8 cellular contexts compared by ENCODE assay signal in the genomic region with DNA sequence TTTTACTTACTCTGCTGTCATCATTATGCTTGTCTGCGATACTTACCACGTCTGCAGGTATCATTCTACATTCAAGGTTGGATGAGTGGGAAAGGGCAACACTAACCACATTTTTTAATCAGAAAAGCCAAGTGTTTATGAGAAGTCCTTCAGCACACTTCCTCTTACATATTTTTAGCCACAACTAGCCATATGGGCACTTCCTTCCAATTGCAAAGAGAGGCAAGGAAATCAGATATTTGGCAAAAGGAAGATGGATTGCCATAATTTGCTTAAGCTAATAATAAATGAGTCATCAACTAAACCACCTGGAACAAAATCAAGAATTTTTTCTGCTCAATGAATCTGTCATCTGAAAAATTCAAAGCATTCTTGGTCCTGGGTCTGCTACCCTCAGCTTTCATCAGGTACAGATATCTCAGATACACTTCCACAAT. TPM values are rescaled to one million over a fixed set of nuclear protein-coding genes. Genes with fewer than 3 reads are reported as not detected.
A peak's percentile ranks its signal among the peaks of the same experiment; 100 is the strongest.
DNase-seq lines count a peak whose midpoint lies in the region; ATAC-seq and TF ChIP-seq lines count a peak whose summit lies in the region.
"Had no signal": no experiment of that assay in that cellular context is flagged by ENCODE, and none has a peak within 500 bp of the region (broad histone marks: within the 10 kb centered on the region; RNA-seq: fewer than 3 reads in every experiment).

No MANE protein-coding gene starts in this region.

- H3K4ac ChIP-seq in H9 (ENCODE audit: low read depth, low read length): no peak overlapping the region

- ATAC-seq in GM21723 (IDR thresholded peaks at IDR 0.05; ENCODE audit: unreplicated experiment) (peak; percentile 41), GM21576 (IDR thresholded peaks at IDR 0.05; ENCODE audit: unreplicated experiment) (no peak), GM19397 (IDR thresholded peaks at IDR 0.05; ENCODE audit: unreplicated experiment) (no peak)

- no peak overlapping the region for H3K9ac ChIP-seq in H9 (ENCODE audit: extremely low read depth, insufficient read length, low read length)

- H3K14ac ChIP-seq in H9 (ENCODE audit: insufficient read depth, low read length): no peak overlapping the region

- WGBS in H9 (ENCODE audit: extremely low coverage, insufficient read length, low lambda C conversion rate): no CpG with 5 or more reads among the region's 2 CpGs

- no peak overlapping the region for H3K4me2 ChIP-seq in H9 (ENCODE audit: insufficient read depth, insufficient read length, low read length)

- no peaks in the 10 kb centered on the region for H3K23me2 ChIP-seq in H9 (ENCODE audit: insufficient read length, low read depth, low read length, poor library complexity, severe bottlenecking)

- no peak overlapping the region for H3K23ac ChIP-seq in H9 (ENCODE audit: insufficient read length, low read depth, low read length)

- H3K36me3 ChIP-seq in brain microvascular endothelial cell (replicated peaks): no peaks in the 10 kb centered on the region

- no peak overlapping the region for H3K56ac ChIP-seq in H9 (ENCODE audit: insufficient read length, low read depth, low read length)

- H3K9me3 ChIP-seq in H9 (ENCODE audit: control insufficient read depth, low read depth, low read length): no peaks in the 10 kb centered on the region

- DNase-seq in NCI-H2029 treated with DMSO at 0.1 percent for 48 hours (lab: John Stamatoyannopoulos, UW) (peak; percentile 62), brain microvascular endothelial cell (peak; percentile 17), retinal pigment epithelial cell (ENCODE audit: low read depth) (peak; percentile 86), H9 (no peak)

- no peaks in the 10 kb centered on the region; the same call in 1 of the 2 replicates for H3K27me3 Mint-ChIP-seq in H9 (ENCODE audit: low read depth)

- no peak overlapping the region for H4K91ac ChIP-seq in H9 (ENCODE audit: insufficient read length, low read depth, low read length)

- TF ChIP-seq CTCF in brain microvascular endothelial cell (IDR thresholded peaks at IDR 0.05; ENCODE audit: low read depth, low read length, missing control alignments) (no peak), retinal pigment epithelial cell (conservative IDR thresholded peaks at IDR 0.05; ENCODE audit: low read depth, low read length) (no peak), H9 (conservative IDR thresholded peaks at IDR 0.05) (no peak)

- no peaks in the 10 kb centered on the region for H3K27me3 ChIP-seq in brain microvascular endothelial cell (replicated peaks)
- no peaks in the 10 kb centered on the region for H3K27me3 ChIP-seq in H9 (ENCODE audit: insufficient read depth, low read length)

- in situ Hi-C loops in brain microvascular endothelial cell (cut with HindIII; ENCODE audit: low pct_ligation_motif_present, low sequenced_read_pairs): no loop called here

- H3K4me3 ChIP-seq in brain microvascular endothelial cell (ENCODE audit: low read depth, low read length) (no peak overlapping the region), retinal pigment epithelial cell (ENCODE audit: low read length) (no peak overlapping the region)

- H3K4me1 Mint-ChIP-seq in H9: peaks cover 0 to 5% of the 10 kb centered on the region in 2 experiments; a peak in 1 of 4 replicates

- H3K79me2 ChIP-seq in H9 (ENCODE audit: insufficient read depth, low read length): no peaks in the 10 kb centered on the region

- H2BK5ac ChIP-seq in H9 (ENCODE audit: insufficient read length, low read length): no peak overlapping the region

- H3K36me3 Mint-ChIP-seq in H9 (ENCODE audit: insufficient read depth in 1 of 3, low read depth in 3 of 3): no peaks in the 10 kb centered on the region

- H3K27ac ChIP-seq in brain microvascular endothelial cell (no peak overlapping the region), H9 (ENCODE audit: insufficient read length, low read depth, low read length) (no peak overlapping the region)

- H2BK15ac ChIP-seq in H9 (ENCODE audit: low read depth, low read length): no peak overlapping the region

- no peak overlapping the region for H2BK120ac ChIP-seq in H9 (ENCODE audit: low read depth, low read length, poor library complexity, severe bottlenecking)

- no peak overlapping the region for H2BK12ac ChIP-seq in H9 (ENCODE audit: insufficient read length, low read depth, low read length)

- no peak overlapping the region for H4K5ac ChIP-seq in H9 (ENCODE audit: insufficient read length, low read depth, low read length)

- no peak overlapping the region for H2AK5ac ChIP-seq in H9 (ENCODE audit: insufficient read length, low read length)

- H2AFZ ChIP-seq in H9 (ENCODE audit: low read length): no peak overlapping the region

- no peak overlapping the region for H2BK20ac ChIP-seq in H9 (ENCODE audit: low read depth, low read length, poor library complexity, severe bottlenecking)

- no peak overlapping the region for H3K4me3 Mint-ChIP-seq in H9
- H3K4me3 Mint-ChIP-seq: stimulated activated naive CD8-positive, alpha-beta T cell treated with anti-CD3 and anti-CD28 coated beads, Interleukin-15, Interleukin-2, amounts not matched to agents 100 ng/mL and 50 ng/mL, for 24 hours had no signal

- H3T11ph ChIP-seq in H9 (ENCODE audit: low read length): no peak overlapping the region

- no peaks in the 10 kb centered on the region for H4K20me1 ChIP-seq in H9 (ENCODE audit: control insufficient read depth, insufficient read depth, insufficient read length)

- H3K9me3 Mint-ChIP-seq in H9: no peaks in the 10 kb centered on the region
- H3K9me3 Mint-ChIP-seq: stimulated activated naive CD8-positive, alpha-beta T cell treated with anti-CD3 and anti-CD28 coated beads, Interleukin-15, Interleukin-2, amounts not matched to agents 100 ng/mL and 50 ng/mL, for 24 hours had no signal

- H3K18ac ChIP-seq in H9 (ENCODE audit: insufficient read length, low read depth, low read length): no peak overlapping the region

- no peak overlapping the region for H4K8ac ChIP-seq in H9 (replicated peaks; ENCODE audit: insufficient read length, low read depth, low read length)

- no peak overlapping the region for H3K27ac Mint-ChIP-seq in H9
- H3K27ac Mint-ChIP-seq: stimulated activated naive CD8-positive, alpha-beta T cell treated with anti-CD3 and anti-CD28 coated beads, Interleukin-15, Interleukin-2, amounts not matched to agents 100 ng/mL and 50 ng/mL, for 24 hours had no signal

- no peaks in the 10 kb centered on the region for H3K79me1 ChIP-seq in H9 (ENCODE audit: insufficient read depth, low read depth, low read length, poor library complexity, severe bottlenecking)

- H3K4me1 ChIP-seq in H9 (ENCODE audit: insufficient read depth, low read length): no peaks in the 10 kb centered on the region

RNA-seq across cellular contexts. Expression of a gene that starts 16.7 kb away (rescaled TPM):
- total RNA-seq in H9 (2021): 0.57 and 0.72 TPM in 2 replicates

RNA-seq across cellular contexts. Expression of a gene that starts 42.4 kb away (rescaled TPM):
- 46.4 and 49.4 TPM in 2 replicates for total RNA-seq in H9 (2021)
